9 cellular contexts compared by ENCODE assay signal in genomic region chr17:80774146-80774545, GRCh38.
DNase-seq lines count a peak whose midpoint lies in the region; ATAC-seq and TF ChIP-seq lines count a peak whose summit lies in the region.
"Had no signal": no experiment of that assay in that cellular context is flagged by ENCODE, and none has a peak within 500 bp of the region (broad histone marks: within the 10 kb centered on the region; RNA-seq: fewer than 3 reads in every experiment).

No MANE protein-coding gene starts in this region.

- CTCF ChIA-PET in activated B cell treated with CpG ODN at 0.5 μM for 24 hours (lab: Charles Lee): interaction anchor here (1.0 to 2.0 kb wide), 4 partner anchors 10 to 347 kb away, joined by 3 to 6 read pairs (median 4); no protein-coding TSS in a partner anchor

- POLR2A ChIA-PET in activated B cell treated with CpG ODN at 0.5 μM for 24 hours (lab: Charles Lee): interaction anchor here (1.0 to 2.7 kb wide), 4 partner anchors 9 to 53 kb away, joined by 6 to 11 read pairs (median 8); no protein-coding TSS in a partner anchor

- no peak overlapping the region for H3K9ac ChIP-seq in muscle layer of colon (ENCODE audit: low read length)

- H3K9me3 Mint-ChIP-seq in stimulated activated naive CD8-positive, alpha-beta T cell treated with anti-CD3 and anti-CD28 coated beads, Interleukin-15, Interleukin-2, amounts not matched to agents 100 ng/mL and 50 ng/mL, for 24 hours: peaks cover 3% of the 10 kb centered on the region
- no peaks in the 10 kb centered on the region for H3K9me3 Mint-ChIP-seq in activated B cell treated with CpG ODN at 0.5 μM for 24 hours
- H3K9me3 Mint-ChIP-seq: type B pancreatic cell had no signal

- peaks cover 56% of the 10 kb centered on the region for H3K36me3 Mint-ChIP-seq in stimulated activated naive CD8-positive, alpha-beta T cell treated with anti-CD3 and anti-CD28 coated beads, Interleukin-15, Interleukin-2, amounts not matched to agents 100 ng/mL and 50 ng/mL, for 24 hours (ENCODE audit: low read depth)
- H3K36me3 Mint-ChIP-seq in activated B cell treated with CpG ODN at 0.5 μM for 24 hours (ENCODE audit: low read depth): peaks cover 35% of the 10 kb centered on the region

- intact Hi-C loops in activated B cell treated with CpG ODN at 0.5 μM for 24 hours (cut with micrococcal nuclease): loop anchor here (1.0 to 5.0 kb wide), 2 partner anchors 15 to 58 kb away; no protein-coding TSS in a partner anchor

- peak overlapping the region; percentile 13 for H3K27ac ChIP-seq in muscle layer of colon (ENCODE audit: low read depth, low read length)

- no peaks in the 10 kb centered on the region for H3K27me3 Mint-ChIP-seq in stimulated activated naive CD8-positive, alpha-beta T cell treated with anti-CD3 and anti-CD28 coated beads, Interleukin-15, Interleukin-2, amounts not matched to agents 100 ng/mL and 50 ng/mL, for 24 hours
- no peaks in the 10 kb centered on the region for H3K27me3 Mint-ChIP-seq in activated B cell treated with CpG ODN at 0.5 μM for 24 hours
- H3K27me3 Mint-ChIP-seq: type B pancreatic cell had no signal

- no peaks in the 10 kb centered on the region for H3K9me3 ChIP-seq in muscle layer of colon (ENCODE audit: low read length)

- DNase-seq in stimulated activated naive CD8-positive, alpha-beta T cell treated with anti-CD3 and anti-CD28 coated beads, Interleukin-15, Interleukin-2, amounts not matched to agents 100 U/mL and 50 U/mL, for 24 hours: no peak
- DNase-seq in activated B cell treated with CpG ODN at 0.5 μM for 24 hours: no peak
- DNase-seq in NCI-H1417 treated with DMSO at 0.1 percent for 48 hours (lab: John Stamatoyannopoulos, UW): no peak
- no peak for DNase-seq in cerebellar cortex (ENCODE audit: low spot score)

- peaks cover 77% of the 10 kb centered on the region for H3K4me1 Mint-ChIP-seq in stimulated activated naive CD8-positive, alpha-beta T cell treated with anti-CD3 and anti-CD28 coated beads, Interleukin-15, Interleukin-2, amounts not matched to agents 100 ng/mL and 50 ng/mL, for 24 hours (ENCODE audit: low read depth)
- H3K4me1 Mint-ChIP-seq in activated B cell treated with CpG ODN at 0.5 μM for 24 hours: peaks cover 33% of the 10 kb centered on the region

- peak overlapping the region; percentile 63 for H3K4me3 Mint-ChIP-seq in stimulated activated naive CD8-positive, alpha-beta T cell treated with anti-CD3 and anti-CD28 coated beads, Interleukin-15, Interleukin-2, amounts not matched to agents 100 ng/mL and 50 ng/mL, for 24 hours
- H3K4me3 Mint-ChIP-seq in activated B cell treated with CpG ODN at 0.5 μM for 24 hours: peak overlapping the region; percentile 66
- H3K4me3 Mint-ChIP-seq: type B pancreatic cell had no signal

- no peak overlapping the region for H3K4me3 ChIP-seq in muscle layer of colon (ENCODE audit: low read depth in 1 of 2, low read length in 2 of 2)

- TF ChIP-seq CTCF in activated B cell treated with CpG ODN at 0.5 μM for 24 hours (IDR thresholded peaks at IDR 0.05): no peak

- no peaks in the 10 kb centered on the region for H3K27me3 ChIP-seq in muscle layer of colon (ENCODE audit: control insufficient read depth in 1 of 2, insufficient read depth in 2 of 2, low read length in 2 of 2)

- peak overlapping the region; percentile 93 for H3K27ac Mint-ChIP-seq in stimulated activated naive CD8-positive, alpha-beta T cell treated with anti-CD3 and anti-CD28 coated beads, Interleukin-15, Interleukin-2, amounts not matched to agents 100 ng/mL and 50 ng/mL, for 24 hours
- H3K27ac Mint-ChIP-seq in activated B cell treated with CpG ODN at 0.5 μM for 24 hours: peak overlapping the region; percentile 73
- H3K27ac Mint-ChIP-seq: type B pancreatic cell had no signal

- no peaks in the 10 kb centered on the region for H3K36me3 ChIP-seq in muscle layer of colon (ENCODE audit: insufficient read depth, low read length)

- no peak for ATAC-seq in stimulated activated naive CD8-positive, alpha-beta T cell treated with anti-CD3 and anti-CD28 coated beads, Interleukin-15, Interleukin-2, amounts not matched to agents 100 U/mL and 50 U/mL, for 24 hours
- ATAC-seq in activated B cell treated with CpG ODN at 0.5 μM for 24 hours (ENCODE audit: low read depth) (no peak), GM21737 (IDR thresholded peaks at IDR 0.05; ENCODE audit: unreplicated experiment) (no peak), HG03039 (IDR thresholded peaks at IDR 0.05; ENCODE audit: unreplicated experiment) (no peak)

- H3K4me1 ChIP-seq in muscle layer of colon (ENCODE audit: insufficient read depth, low read length): peaks cover 31% of the 10 kb centered on the region
